Comparison of ENCODE assay signal across 8 cellular contexts in the genomic region with DNA sequence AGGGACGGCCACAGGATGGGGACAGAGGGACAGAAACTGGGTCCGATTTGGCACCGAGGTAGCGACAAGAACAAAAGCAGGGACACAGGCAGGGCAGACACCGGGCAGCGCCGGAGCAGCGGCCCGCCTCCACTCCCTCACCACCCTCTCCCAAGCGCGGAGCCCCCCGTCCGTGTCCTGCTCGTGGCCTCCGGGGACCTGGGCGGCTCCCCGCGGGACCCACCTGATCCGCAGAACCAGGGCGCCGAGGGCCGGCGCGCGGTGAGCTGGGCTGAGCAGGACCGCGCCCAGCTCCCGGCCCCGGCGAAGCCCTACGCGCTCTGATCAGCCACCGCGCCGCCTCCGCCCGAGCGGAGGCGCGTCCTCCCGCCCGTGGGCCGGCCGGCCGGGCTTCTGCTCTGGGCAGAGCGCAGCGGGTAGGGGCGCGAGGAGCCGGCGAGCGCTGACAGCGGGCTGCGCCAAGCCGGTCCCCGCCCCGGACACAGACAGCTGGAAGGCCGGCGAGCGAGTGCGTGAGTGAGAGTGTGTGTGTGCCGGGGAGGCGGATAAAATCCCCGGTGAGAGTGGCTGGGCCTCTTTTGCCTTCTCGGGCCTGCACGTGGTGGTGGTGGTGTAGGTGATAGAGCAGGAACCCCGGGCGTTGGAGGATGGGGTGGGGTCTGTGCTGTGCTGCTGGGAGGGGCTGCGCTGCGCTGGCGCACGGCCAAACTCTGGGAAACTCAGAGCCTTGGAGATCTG. TPM values are rescaled to one million over a fixed set of nuclear protein-coding genes. Genes with fewer than 3 reads are reported as not detected.
DNase-seq lines count a peak whose midpoint lies in the region; ATAC-seq and TF ChIP-seq lines count a peak whose summit lies in the region.

A gene (minus strand): TSS at position 418 of the 738 bp plus-strand sequence. CDS start 31,922 bp downstream, outside the sequence.

- intact Hi-C loops in uterus (cut with DNase I; ENCODE audit: low total_unique reads): no loop called here

- peak; percentile 65 for ATAC-seq in WTC11
- no peak for ATAC-seq in HG02870 (IDR thresholded peaks at IDR 0.05; ENCODE audit: unreplicated experiment)

- POLR2A ChIA-PET in WTC11 (lab: Charles Lee): no interaction called here

- H3K36me3 ChIP-seq in muscle layer of colon (ENCODE audit: insufficient read depth, low read length): no peaks in the 10 kb centered on the region
- H3K36me3 ChIP-seq in uterus: no peaks in the 10 kb centered on the region

- DNase-seq in DMS 273 treated with DMSO at 0.1 percent for 48 hours (lab: John Stamatoyannopoulos, UW) (peak; percentile 29), HuH-7.5 (ENCODE audit: low spot score) (peak; percentile 71), WTC11 (ENCODE audit: low spot score) (peak; percentile 44), fibroblast of mammary gland (ENCODE audit: low read depth) (peak; percentile 39), uterus (peak; percentile 48 to 51)
- DNase-seq in central memory CD4-positive, alpha-beta T cell: no peak

- H3K36me3 Mint-ChIP-seq in WTC11: 0 out of 2 replicates have a peak, but pooled peaks cover 4% of the 10 kb centered on the region

- CTCF ChIA-PET in WTC11 (lab: Charles Lee): interaction anchor here (0.6 to 2.8 kb wide), 13 partner anchors 8 to 185 kb away, joined by 3 to 11 read pairs (median 4); no protein-coding TSS in a partner anchor

- H3K4me3 ChIP-seq in fibroblast of mammary gland (ENCODE audit: control insufficient read depth, low read depth, low read length): peak within 1 kb of the TSS; percentile 25
- peak within 1 kb of the TSS; percentile 62 to 83 for H3K4me3 ChIP-seq in muscle layer of colon (ENCODE audit: low read depth in 1 of 2, low read length in 2 of 2)
- peak within 1 kb of the TSS; percentile 38 to 44 for H3K4me3 ChIP-seq in uterus

- peaks cover 0 to 15% of the 10 kb centered on the region in 2 donors for H3K27me3 ChIP-seq in muscle layer of colon (ENCODE audit: control insufficient read depth in 1 of 2, insufficient read depth in 2 of 2, low read length in 2 of 2)
- no peaks in the 10 kb centered on the region for H3K27me3 ChIP-seq in uterus

- peaks cover 35% of the 10 kb centered on the region for H3K4me1 Mint-ChIP-seq in WTC11

- peaks cover 84% of the 10 kb centered on the region for H3K27me3 Mint-ChIP-seq in WTC11 (ENCODE audit: low read depth)

- H3K9me3 ChIP-seq in muscle layer of colon (ENCODE audit: low read length) (no peaks in the 10 kb centered on the region), uterus (no peaks in the 10 kb centered on the region)

- no peak for TF ChIP-seq CTCF in WTC11 (IDR thresholded peaks at IDR 0.05)
- no peak for TF ChIP-seq CTCF in fibroblast of mammary gland (conservative IDR thresholded peaks at IDR 0.05; ENCODE audit: control insufficient read depth, insufficient read depth, low read depth, low read length)
- TF ChIP-seq CTCF in uterus (IDR thresholded peaks at IDR 0.05): no peak

- peak; percentile 7 to 12 for TF ChIP-seq POLR2A in uterus (IDR thresholded peaks at IDR 0.05)

- peak within 1 kb of the TSS; percentile 79 for H3K4me3 Mint-ChIP-seq in WTC11

- peak within 1 kb of the TSS; percentile 20 for H3K9ac ChIP-seq in muscle layer of colon (ENCODE audit: low read length)

- H3K9me3 Mint-ChIP-seq in WTC11: peaks cover 10% of the 10 kb centered on the region

- peak within 1 kb of the TSS; percentile 49 for H3K27ac ChIP-seq in muscle layer of colon (ENCODE audit: low read depth, low read length)
- peak within 1 kb of the TSS; percentile 62 to 74 for H3K27ac ChIP-seq in uterus

- H3K4me1 ChIP-seq in muscle layer of colon (ENCODE audit: insufficient read depth, low read length): peaks cover 19% of the 10 kb centered on the region
- H3K4me1 ChIP-seq in uterus: peaks cover 0 to 6% of the 10 kb centered on the region in 2 donors

- H3K27ac Mint-ChIP-seq in WTC11: no peak within 1 kb of the TSS

TF ChIP-seq in WTC11, 78 proteins besides CTCF, POLR2A, EP300 and RAD21 (continues in another document):
- TF ChIP-seq NFE2L1 (CRISPR knock-in tag; IDR thresholded peaks at IDR 0.05) (no peak), SP1 (CRISPR knock-in tag; conservative IDR thresholded peaks at IDR 0.05) (peak; percentile 51), ZNF138 (CRISPR knock-in tag; conservative IDR thresholded peaks at IDR 0.05) (no peak), FOXP1 (CRISPR knock-in tag; IDR thresholded peaks at IDR 0.05; ENCODE audit: borderline replicate concordance) (peak; percentile 60; the same call in 1 of the 2 replicates), EMX1 (CRISPR knock-in tag; IDR thresholded peaks at IDR 0.05) (no peak), RORB (CRISPR knock-in tag; IDR thresholded peaks at IDR 0.05) (no peak)
- TF ChIP-seq, protein P1, sequence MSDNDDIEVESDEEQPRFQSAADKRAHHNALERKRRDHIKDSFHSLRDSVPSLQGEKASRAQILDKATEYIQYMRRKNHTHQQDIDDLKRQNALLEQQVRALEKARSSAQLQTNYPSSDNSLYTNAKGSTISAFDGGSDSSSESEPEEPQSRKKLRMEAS (CRISPR knock-in tag; IDR thresholded peaks at IDR 0.05): peak; percentile 42; the same call in 1 of the 2 replicates
- TF ChIP-seq, protein P2, sequence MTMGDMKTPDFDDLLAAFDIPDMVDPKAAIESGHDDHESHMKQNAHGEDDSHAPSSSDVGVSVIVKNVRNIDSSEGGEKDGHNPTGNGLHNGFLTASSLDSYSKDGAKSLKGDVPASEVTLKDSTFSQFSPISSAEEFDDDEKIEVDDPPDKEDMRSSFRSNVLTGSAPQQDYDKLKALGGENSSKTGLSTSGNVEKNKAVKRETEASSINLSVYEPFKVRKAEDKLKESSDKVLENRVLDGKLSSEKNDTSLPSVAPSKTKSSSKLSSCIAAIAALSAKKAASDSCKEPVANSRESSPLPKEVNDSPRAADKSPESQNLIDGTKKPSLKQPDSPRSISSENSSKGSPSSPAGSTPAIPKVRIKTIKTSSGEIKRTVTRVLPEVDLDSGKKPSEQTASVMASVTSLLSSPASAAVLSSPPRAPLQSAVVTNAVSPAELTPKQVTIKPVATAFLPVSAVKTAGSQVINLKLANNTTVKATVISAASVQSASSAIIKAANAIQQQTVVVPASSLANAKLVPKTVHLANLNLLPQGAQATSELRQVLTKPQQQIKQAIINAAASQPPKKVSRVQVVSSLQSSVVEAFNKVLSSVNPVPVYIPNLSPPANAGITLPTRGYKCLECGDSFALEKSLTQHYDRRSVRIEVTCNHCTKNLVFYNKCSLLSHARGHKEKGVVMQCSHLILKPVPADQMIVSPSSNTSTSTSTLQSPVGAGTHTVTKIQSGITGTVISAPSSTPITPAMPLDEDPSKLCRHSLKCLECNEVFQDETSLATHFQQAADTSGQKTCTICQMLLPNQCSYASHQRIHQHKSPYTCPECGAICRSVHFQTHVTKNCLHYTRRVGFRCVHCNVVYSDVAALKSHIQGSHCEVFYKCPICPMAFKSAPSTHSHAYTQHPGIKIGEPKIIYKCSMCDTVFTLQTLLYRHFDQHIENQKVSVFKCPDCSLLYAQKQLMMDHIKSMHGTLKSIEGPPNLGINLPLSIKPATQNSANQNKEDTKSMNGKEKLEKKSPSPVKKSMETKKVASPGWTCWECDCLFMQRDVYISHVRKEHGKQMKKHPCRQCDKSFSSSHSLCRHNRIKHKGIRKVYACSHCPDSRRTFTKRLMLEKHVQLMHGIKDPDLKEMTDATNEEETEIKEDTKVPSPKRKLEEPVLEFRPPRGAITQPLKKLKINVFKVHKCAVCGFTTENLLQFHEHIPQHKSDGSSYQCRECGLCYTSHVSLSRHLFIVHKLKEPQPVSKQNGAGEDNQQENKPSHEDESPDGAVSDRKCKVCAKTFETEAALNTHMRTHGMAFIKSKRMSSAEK (CRISPR knock-in tag; IDR thresholded peaks at IDR 0.05; ENCODE audit: borderline replicate concordance): no peak
- TF ChIP-seq, protein P3, sequence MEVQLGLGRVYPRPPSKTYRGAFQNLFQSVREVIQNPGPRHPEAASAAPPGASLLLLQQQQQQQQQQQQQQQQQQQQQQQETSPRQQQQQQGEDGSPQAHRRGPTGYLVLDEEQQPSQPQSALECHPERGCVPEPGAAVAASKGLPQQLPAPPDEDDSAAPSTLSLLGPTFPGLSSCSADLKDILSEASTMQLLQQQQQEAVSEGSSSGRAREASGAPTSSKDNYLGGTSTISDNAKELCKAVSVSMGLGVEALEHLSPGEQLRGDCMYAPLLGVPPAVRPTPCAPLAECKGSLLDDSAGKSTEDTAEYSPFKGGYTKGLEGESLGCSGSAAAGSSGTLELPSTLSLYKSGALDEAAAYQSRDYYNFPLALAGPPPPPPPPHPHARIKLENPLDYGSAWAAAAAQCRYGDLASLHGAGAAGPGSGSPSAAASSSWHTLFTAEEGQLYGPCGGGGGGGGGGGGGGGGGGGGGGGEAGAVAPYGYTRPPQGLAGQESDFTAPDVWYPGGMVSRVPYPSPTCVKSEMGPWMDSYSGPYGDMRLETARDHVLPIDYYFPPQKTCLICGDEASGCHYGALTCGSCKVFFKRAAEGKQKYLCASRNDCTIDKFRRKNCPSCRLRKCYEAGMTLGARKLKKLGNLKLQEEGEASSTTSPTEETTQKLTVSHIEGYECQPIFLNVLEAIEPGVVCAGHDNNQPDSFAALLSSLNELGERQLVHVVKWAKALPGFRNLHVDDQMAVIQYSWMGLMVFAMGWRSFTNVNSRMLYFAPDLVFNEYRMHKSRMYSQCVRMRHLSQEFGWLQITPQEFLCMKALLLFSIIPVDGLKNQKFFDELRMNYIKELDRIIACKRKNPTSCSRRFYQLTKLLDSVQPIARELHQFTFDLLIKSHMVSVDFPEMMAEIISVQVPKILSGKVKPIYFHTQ (CRISPR knock-in tag; IDR thresholded peaks at IDR 0.05): no peak
- TF ChIP-seq, protein P4, sequence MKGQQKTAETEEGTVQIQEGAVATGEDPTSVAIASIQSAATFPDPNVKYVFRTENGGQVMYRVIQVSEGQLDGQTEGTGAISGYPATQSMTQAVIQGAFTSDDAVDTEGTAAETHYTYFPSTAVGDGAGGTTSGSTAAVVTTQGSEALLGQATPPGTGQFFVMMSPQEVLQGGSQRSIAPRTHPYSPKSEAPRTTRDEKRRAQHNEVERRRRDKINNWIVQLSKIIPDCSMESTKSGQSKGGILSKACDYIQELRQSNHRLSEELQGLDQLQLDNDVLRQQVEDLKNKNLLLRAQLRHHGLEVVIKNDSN (CRISPR knock-in tag; IDR thresholded peaks at IDR 0.05): no peak
- TF ChIP-seq, protein P5, sequence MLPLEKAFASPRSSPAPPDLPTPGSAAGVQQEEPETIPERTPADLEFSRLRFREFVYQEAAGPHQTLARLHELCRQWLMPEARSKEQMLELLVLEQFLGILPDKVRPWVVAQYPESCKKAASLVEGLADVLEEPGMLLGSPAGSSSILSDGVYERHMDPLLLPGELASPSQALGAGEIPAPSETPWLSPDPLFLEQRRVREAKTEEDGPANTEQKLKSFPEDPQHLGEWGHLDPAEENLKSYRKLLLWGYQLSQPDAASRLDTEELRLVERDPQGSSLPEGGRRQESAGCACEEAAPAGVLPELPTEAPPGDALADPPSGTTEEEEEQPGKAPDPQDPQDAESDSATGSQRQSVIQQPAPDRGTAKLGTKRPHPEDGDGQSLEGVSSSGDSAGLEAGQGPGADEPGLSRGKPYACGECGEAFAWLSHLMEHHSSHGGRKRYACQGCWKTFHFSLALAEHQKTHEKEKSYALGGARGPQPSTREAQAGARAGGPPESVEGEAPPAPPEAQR (CRISPR knock-in tag; IDR thresholded peaks at IDR 0.05): no peak

RNA-seq across cellular contexts. Expression of the gene that starts here (rescaled TPM):
- total RNA-seq in WTC11 (2021) (not detected in 3 replicates), uterus (10 to 100 TPM in 1 of 4 donors, 1 to 10 TPM in 2, under 1 TPM in 1; 0.77 to 16.3 (median 6.0) TPM)

Comparison
In these comparisons a context has a peak if more than half of its experiments do, and no peak if none do; other contexts are left out.
1. Peak in DNase-seq and ATAC-seq in WTC11; RNA of the gene not detected or under 1 TPM.